ENCODE assay signal across 17 cellular contexts in genomic region chr2:120517790-120518469, GRCh38.
A peak's percentile ranks its signal among the peaks of the same experiment; 100 is the strongest.
DNase-seq lines count a peak whose midpoint lies in the region; ATAC-seq, FAIRE-seq and TF ChIP-seq lines count a peak whose summit lies in the region.
"Had no signal": no experiment of that assay in that cellular context is flagged by ENCODE, and none has a peak within 500 bp of the region (broad histone marks: within the 10 kb centered on the region; RNA-seq: fewer than 3 reads in every experiment).

No MANE protein-coding gene starts in this region.

- H3K27ac ChIP-seq in WERI-Rb-1 = no peak overlapping the region
- H3K27ac ChIP-seq: SK-N-MC had no signal

- H3K9me3 ChIP-seq in WERI-Rb-1 (ENCODE audit: severe bottlenecking) = no peaks in the 10 kb centered on the region
- H3K9me3 ChIP-seq: Caco-2 had no signal

- H3K4me3 ChIP-seq in fibroblast of mammary gland (ENCODE audit: control insufficient read depth, low read depth, low read length) (no peak overlapping the region), WERI-Rb-1 (ENCODE audit: low read depth, low read length) (no peak overlapping the region)
- H3K4me3 ChIP-seq: SK-N-MC had no signal

- FAIRE-seq in HTR-8/SVneo (lab: Jason Lieb, UNC) = peak; percentile 67

- TF ChIP-seq CTCF in fibroblast of mammary gland (conservative IDR thresholded peaks at IDR 0.05; ENCODE audit: control insufficient read depth, insufficient read depth, low read depth, low read length) = no peak
- no peak for TF ChIP-seq CTCF in WERI-Rb-1 (IDR thresholded peaks at IDR 0.05; ENCODE audit: low read depth, low read length)

- ATAC-seq in HG02938 (IDR thresholded peaks at IDR 0.05; ENCODE audit: unreplicated experiment) = no peak

- DNase-seq in NCI-H2029 treated with DMSO at 0.1 percent for 48 hours (lab: John Stamatoyannopoulos, UW) (peak; percentile 3), NCI-H2029 (lab: John Stamatoyannopoulos, UW) (no peak), HTR-8/SVneo (ENCODE audit: insufficient read length, low spot score) (no peak), NCI-H69 (lab: John Stamatoyannopoulos, UW) (peak; percentile 54), fibroblast of mammary gland (ENCODE audit: low read depth) (peak; percentile 19), WERI-Rb-1 (no peak), ecto neural progenitor cell (ENCODE audit: low spot score) (no peak)
- DNase-seq: Caco-2, H7, Karpas-422, NCI-H1694 treated with DMSO at 0.1 percent for 48 hours, NCI-H2171 treated with DMSO at 0.1 percent for 48 hours, NCI-H524 treated with DMSO at 0.1 percent for 48 hours, OCI-M1, SHP77 had no signal

- H3K27me3 ChIP-seq in WERI-Rb-1 (ENCODE audit: insufficient read depth, low read depth, severe bottlenecking) = no peaks in the 10 kb centered on the region

- H3K36me3 ChIP-seq in WERI-Rb-1 = no peaks in the 10 kb centered on the region

Comparison
In these comparisons a context has a peak if more than half of its experiments do, and no peak if none do; other contexts are left out.
1. DNase-seq: peak in NCI-H2029 treated with DMSO at 0.1 percent for 48 hours (single experiment), NCI-H69 (single experiment) and fibroblast of mammary gland (single experiment); none in NCI-H2029 (single experiment), HTR-8/SVneo (single experiment), WERI-Rb-1 (single experiment) and ecto neural progenitor cell (single experiment).